ENCODE assay signal across 8 cellular contexts in the genomic region with DNA sequence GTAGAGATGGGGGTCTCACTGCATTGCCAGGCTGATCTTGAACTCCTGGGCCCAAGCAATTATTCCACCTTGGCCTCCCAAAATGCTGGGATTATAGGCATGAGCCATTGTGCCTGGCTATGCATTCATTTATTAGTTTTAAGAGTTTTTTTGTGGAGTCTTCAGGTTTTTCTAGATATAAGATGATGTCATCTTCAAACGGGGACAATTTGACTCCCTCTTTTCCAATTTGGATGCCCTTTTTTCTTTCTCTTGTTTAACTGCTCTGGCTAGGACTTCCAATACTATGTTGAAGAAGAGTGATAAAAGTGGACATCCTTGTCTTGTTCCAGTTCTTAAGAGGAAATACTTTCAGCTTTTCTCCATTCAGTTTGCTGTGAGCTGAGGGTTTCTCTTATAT.
"Had no signal": no experiment of that assay in that cellular context is flagged by ENCODE, and none has a peak within 500 bp of the region (broad histone marks: within the 10 kb centered on the region; RNA-seq: fewer than 3 reads in every experiment).

No MANE protein-coding gene starts in this region.

- H3K4me3 ChIP-seq: GM12878 had no signal

- FAIRE-seq: G401.6, GM12878, GM12891, GM12892, GM18507, GM19239 had no signal

- DNase-seq: GDM1, GF-D8 had no signal

- ATAC-seq: GM12878 had no signal
